14 cellular contexts compared by ENCODE assay signal in the genomic region with DNA sequence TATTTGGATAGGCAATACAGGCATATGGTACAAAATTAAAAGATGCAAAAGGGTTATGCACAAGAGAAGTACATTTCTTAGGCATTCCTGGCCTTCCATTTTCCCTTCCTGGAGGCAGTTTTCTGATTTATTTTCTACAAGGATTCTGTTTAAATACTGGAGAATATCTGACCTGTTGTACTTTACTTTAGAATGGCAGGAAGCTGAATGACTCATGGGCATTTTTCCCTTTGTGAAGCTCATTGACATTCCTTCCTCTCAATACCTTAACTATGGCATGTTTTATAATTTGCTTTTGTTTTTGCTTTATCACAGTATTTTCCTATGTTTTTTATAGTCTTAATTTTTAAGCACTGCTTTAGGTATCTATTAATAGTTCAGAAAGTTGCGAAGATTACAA.
A peak's percentile ranks its signal among the peaks of the same experiment; 100 is the strongest.
DNase-seq lines count a peak whose midpoint lies in the region; ATAC-seq and TF ChIP-seq lines count a peak whose summit lies in the region.
"Had no signal": no experiment of that assay in that cellular context is flagged by ENCODE, and none has a peak within 500 bp of the region (broad histone marks: within the 10 kb centered on the region; RNA-seq: fewer than 3 reads in every experiment).

No MANE protein-coding gene starts in this region.

- H3K9me3 ChIP-seq in H9 (ENCODE audit: control insufficient read depth, low read depth, low read length) (no peaks in the 10 kb centered on the region), SK-N-SH (no peaks in the 10 kb centered on the region)
- H3K9me3 ChIP-seq: tibial artery had no signal

- H3K27ac ChIP-seq in H9 (ENCODE audit: insufficient read length, low read depth, low read length) (no peak overlapping the region), SK-N-SH (ENCODE audit: low read depth in 2 of 2, low read length in 1 of 2) (peak overlapping the region in 1 of 2 experiments; percentile 58; a peak in 2 of 4 replicates)
- H3K27ac ChIP-seq: cardiac muscle cell, tibial artery had no signal

- no peaks in the 10 kb centered on the region for H3K36me3 ChIP-seq in SK-N-SH (replicated peaks in 1 of 2; ENCODE audit: control insufficient read depth in 1 of 2, insufficient read depth in 2 of 2, low read length in 1 of 2)
- H3K36me3 ChIP-seq: cardiac muscle cell, tibial artery had no signal

- no peak overlapping the region for H3K4me3 Mint-ChIP-seq in H9

- peaks cover 3 to 6% (median 4%) of the 10 kb centered on the region in 3 experiments; a peak in 5 of 7 replicates for H3K36me3 Mint-ChIP-seq in H9 (ENCODE audit: insufficient read depth in 1 of 3, low read depth in 3 of 3)

- TF ChIP-seq CTCF in H9 (conservative IDR thresholded peaks at IDR 0.05), result no peak
- TF ChIP-seq CTCF in SK-N-SH (IDR thresholded peaks at IDR 0.05), result no peak
- TF ChIP-seq CTCF in retinal pigment epithelial cell (conservative IDR thresholded peaks at IDR 0.05; ENCODE audit: low read depth, low read length), result no peak

- no peak overlapping the region for H4K91ac ChIP-seq in H9 (ENCODE audit: insufficient read length, low read depth, low read length)

- H2BK20ac ChIP-seq in H9 (ENCODE audit: low read depth, low read length, poor library complexity, severe bottlenecking), result no peak overlapping the region

- WGBS in H9 (ENCODE audit: extremely low coverage, insufficient read length, low lambda C conversion rate), result no CpG with 5 or more reads among the region's 1 CpG
- WGBS in SK-N-SH (ENCODE audit: low lambda C conversion rate), result 75% methylated on average over 1 of the region's 1 CpG

- no peaks in the 10 kb centered on the region for H4K20me1 ChIP-seq in H9 (ENCODE audit: control insufficient read depth, insufficient read depth, insufficient read length)
- H4K20me1 ChIP-seq in SK-N-SH (ENCODE audit: insufficient read depth), result peaks cover 28% of the 10 kb centered on the region

- no peak overlapping the region for H4K8ac ChIP-seq in H9 (replicated peaks; ENCODE audit: insufficient read length, low read depth, low read length)

- H3K4me2 ChIP-seq in H9 (ENCODE audit: insufficient read depth, insufficient read length, low read length), result no peak overlapping the region
- H3K4me2 ChIP-seq in SK-N-SH, result peak overlapping the region; percentile 33; the same call in 1 of the 2 replicates

- H4K5ac ChIP-seq in H9 (ENCODE audit: insufficient read length, low read depth, low read length), result no peak overlapping the region

- no peak overlapping the region for H3K18ac ChIP-seq in H9 (ENCODE audit: insufficient read length, low read depth, low read length)

- H2AFZ ChIP-seq in H9 (ENCODE audit: low read length), result no peak overlapping the region
- H2AFZ ChIP-seq in SK-N-SH (ENCODE audit: low read depth), result no peak overlapping the region

- no peak overlapping the region for H3K14ac ChIP-seq in H9 (ENCODE audit: insufficient read depth, low read length)

- no peaks in the 10 kb centered on the region for H3K9me2 ChIP-seq in SK-N-SH

- H2BK120ac ChIP-seq in H9 (ENCODE audit: low read depth, low read length, poor library complexity, severe bottlenecking), result no peak overlapping the region

- TF ChIP-seq RAD21 in SK-N-SH (IDR thresholded peaks at IDR 0.05; ENCODE audit: low read length), result no peak

- CTCF ChIA-PET in SK-N-SH (lab: Yijun Ruan, JAX), result interaction anchor here (0.6 to 0.7 kb wide), 2 partner anchors 178 to 401 kb away, joined by 3 to 4 read pairs; no protein-coding TSS in a partner anchor

- peaks cover 8% of the 10 kb centered on the region for H3K79me1 ChIP-seq in H9 (ENCODE audit: insufficient read depth, low read depth, low read length, poor library complexity, severe bottlenecking)

- H3K79me2 ChIP-seq in H9 (ENCODE audit: insufficient read depth, low read length) (peaks cover 11% of the 10 kb centered on the region; the same call in 1 of the 2 replicates), SK-N-SH (ENCODE audit: insufficient read depth) (peaks cover 95% of the 10 kb centered on the region)

- H3K27me3 ChIP-seq in H9 (ENCODE audit: insufficient read depth, low read length) (no peaks in the 10 kb centered on the region), SK-N-SH (ENCODE audit: insufficient read depth) (no peaks in the 10 kb centered on the region)
- H3K27me3 ChIP-seq: cardiac muscle cell, tibial artery had no signal

- TF ChIP-seq POLR2A in GM18505 (IDR thresholded peaks at IDR 0.05; ENCODE audit: borderline replicate concordance, extremely low read depth, insufficient read depth, insufficient read length), result no peak

- H3T11ph ChIP-seq in H9 (ENCODE audit: low read length), result no peak overlapping the region

- peaks cover 0 to 4% of the 10 kb centered on the region in 2 experiments; a peak in 3 of 5 replicates for H3K9me3 Mint-ChIP-seq in H9

- ATAC-seq in HG03460 (IDR thresholded peaks at IDR 0.05; ENCODE audit: unreplicated experiment) (no peak), GM18505 (IDR thresholded peaks at IDR 0.05; ENCODE audit: unreplicated experiment) (no peak)

- TF ChIP-seq EP300 in SK-N-SH (IDR thresholded peaks at IDR 0.05; ENCODE audit: borderline replicate concordance in 1 of 2, low read depth in 1 of 2, low read length in 1 of 2), result no peak

- H2BK12ac ChIP-seq in H9 (ENCODE audit: insufficient read length, low read depth, low read length), result no peak overlapping the region

- H3K9ac ChIP-seq in H9 (ENCODE audit: extremely low read depth, insufficient read length, low read length) (no peak overlapping the region), SK-N-SH (no peak overlapping the region)

- no peaks in the 10 kb centered on the region for H3K27me3 Mint-ChIP-seq in H9 (ENCODE audit: low read depth)
- H3K27me3 Mint-ChIP-seq: IgD-negative memory B cell had no signal

- no peak overlapping the region for H3K4me3 ChIP-seq in SK-N-SH (ENCODE audit: low read depth in 2 of 2, low read length in 1 of 2)
- no peak overlapping the region for H3K4me3 ChIP-seq in retinal pigment epithelial cell (ENCODE audit: low read length)
- H3K4me3 ChIP-seq: cardiac muscle cell, tibial artery had no signal

- H2AK5ac ChIP-seq in H9 (ENCODE audit: insufficient read length, low read length), result no peak overlapping the region

- POLR2A ChIA-PET in SK-N-SH (lab: Yijun Ruan, JAX), result no interaction called here

- no peaks in the 10 kb centered on the region for H3K23me2 ChIP-seq in H9 (ENCODE audit: insufficient read length, low read depth, low read length, poor library complexity, severe bottlenecking)

- H3K4me1 ChIP-seq in H9 (ENCODE audit: insufficient read depth, low read length), result peaks cover 3% of the 10 kb centered on the region; the same call in 1 of the 2 replicates
- peaks cover 0 to 3% of the 10 kb centered on the region in 2 experiments; a peak in 1 of 4 replicates for H3K4me1 ChIP-seq in SK-N-SH (ENCODE audit: control insufficient read depth in 1 of 2, insufficient read depth in 2 of 2, low read depth in 1 of 2, low read length in 1 of 2)

- peaks cover 18% of the 10 kb centered on the region for H3F3A ChIP-seq in SK-N-SH (replicated peaks; ENCODE audit: insufficient read depth)

- H2BK15ac ChIP-seq in H9 (ENCODE audit: low read depth, low read length), result no peak overlapping the region

- H3K4ac ChIP-seq in H9 (ENCODE audit: low read depth, low read length), result no peak overlapping the region

- H3K23ac ChIP-seq in H9 (ENCODE audit: insufficient read length, low read depth, low read length), result no peak overlapping the region

- DNase-seq in H9, result no peak
- no peak for DNase-seq in SK-N-SH
- peak; percentile 85 for DNase-seq in glomerular endothelial cell (ENCODE audit: extremely low read depth, low read depth, low spot score)
- peak; percentile 28 for DNase-seq in retinal pigment epithelial cell (ENCODE audit: low read depth)
- DNase-seq in NCI-H2196 (lab: John Stamatoyannopoulos, UW; ENCODE audit: unreplicated experiment), result no peak
- DNase-seq in stimulated activated CD4-positive, alpha-beta T cell treated with anti-CD3 and anti-CD28 coated beads, Interleukin-4, amount 100 ng/mL, for 24 hours, result no peak
- DNase-seq: activated CD8-positive, alpha-beta memory T cell treated with anti-CD3 and anti-CD28 coated beads, Interleukin-2, amount 50 U/mL, for 4 hours; NCI-H2081 treated with DMSO at 0.1 percent for 48 hours; posterior cingulate gyrus; tibial artery had no signal

- H3K4me1 Mint-ChIP-seq in H9, result peaks cover 27 to 32% of the 10 kb centered on the region in 2 experiments

- H3K27ac Mint-ChIP-seq in H9, result peak overlapping the region; percentile 55 to 70 (median 66); a peak in 3 of 7 replicates
- H3K27ac Mint-ChIP-seq: IgD-negative memory B cell had no signal

- no peak overlapping the region for H3K56ac ChIP-seq in H9 (ENCODE audit: insufficient read length, low read depth, low read length)

- no peak overlapping the region for H2BK5ac ChIP-seq in H9 (ENCODE audit: insufficient read length, low read length)

TF ChIP-seq in SK-N-SH, 30 proteins besides CTCF, POLR2A, EP300 and RAD21:
- TF ChIP-seq FOXM1 (IDR thresholded peaks at IDR 0.05; ENCODE audit: low read depth) (no peak), MEF2A (IDR thresholded peaks at IDR 0.05; ENCODE audit: borderline replicate concordance, low read depth) (no peak), FOSL2 (IDR thresholded peaks at IDR 0.05; ENCODE audit: borderline replicate concordance, low read depth) (peak; percentile 64; the same call in 1 of the 2 replicates), TCF12 (IDR thresholded peaks at IDR 0.05) (peak; percentile 43; the same call in 1 of the 2 replicates), JUND (IDR thresholded peaks at IDR 0.05) (peak; percentile 48; the same call in 1 of the 2 replicates)
- TF ChIP-seq, protein P1, sequence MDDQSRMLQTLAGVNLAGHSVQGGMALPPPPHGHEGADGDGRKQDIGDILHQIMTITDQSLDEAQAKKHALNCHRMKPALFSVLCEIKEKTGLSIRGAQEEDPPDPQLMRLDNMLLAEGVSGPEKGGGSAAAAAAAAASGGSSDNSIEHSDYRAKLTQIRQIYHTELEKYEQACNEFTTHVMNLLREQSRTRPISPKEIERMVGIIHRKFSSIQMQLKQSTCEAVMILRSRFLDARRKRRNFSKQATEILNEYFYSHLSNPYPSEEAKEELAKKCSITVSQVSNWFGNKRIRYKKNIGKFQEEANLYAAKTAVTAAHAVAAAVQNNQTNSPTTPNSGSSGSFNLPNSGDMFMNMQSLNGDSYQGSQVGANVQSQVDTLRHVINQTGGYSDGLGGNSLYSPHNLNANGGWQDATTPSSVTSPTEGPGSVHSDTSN (IDR thresholded peaks at IDR 0.05), result peak; percentile 50

Comparison
In these comparisons a context has a peak if more than half of its experiments do, and no peak if none do; other contexts are left out.
1. DNase-seq: peak in glomerular endothelial cell (single experiment) and retinal pigment epithelial cell (single experiment); none in H9 (single experiment), SK-N-SH (single experiment), NCI-H2196 (single experiment) and stimulated activated CD4-positive, alpha-beta T cell treated with anti-CD3 and anti-CD28 coated beads, Interleukin-4, amount 100 ng/mL, for 24 hours (single experiment).